Comparison of ENCODE assay signal across 9 cellular contexts in genomic region chr4:25030283-25031076, GRCh38. TPM values are rescaled to one million over a fixed set of nuclear protein-coding genes. Genes with fewer than 3 reads are reported as not detected.
A peak's percentile ranks its signal among the peaks of the same experiment; 100 is the strongest.
DNase-seq lines count a peak whose midpoint lies in the region; ATAC-seq, FAIRE-seq and TF ChIP-seq lines count a peak whose summit lies in the region.
"Had no signal": no experiment of that assay in that cellular context is flagged by ENCODE, and none has a peak within 500 bp of the region (broad histone marks: within the 10 kb centered on the region; RNA-seq: fewer than 3 reads in every experiment).

LGI2 (minus strand) TSS chr4:25030946; CDS start chr4:25030693, 253 bp downstream.

- dilution Hi-C loops in keratinocyte (cut with MboI; ENCODE audit: extremely low pct_ligation_motif_present, low sequenced_read_pairs): no loop called here

- no peak for TF ChIP-seq RAD21 in K562 (CRISPR knock-in tag; conservative IDR thresholded peaks at IDR 0.05 in 1 of 2, IDR thresholded peaks at IDR 0.05 in 1 of 2)

- FAIRE-seq in K562 (lab: Jason Lieb, UNC) (no peak), keratinocyte (lab: Jason Lieb, UNC) (no peak)
- FAIRE-seq: GM18507 had no signal

- peaks cover 62% of the 10 kb centered on the region for H3K27me3 Mint-ChIP-seq in stimulated activated memory B cell treated with anti-CD40 and anti-IgM and Interleukin-4, amounts not matched to agents 10 μg/mL and 1 μg/mL and 100 μg/mL, for 72 hours

- CTCF ChIA-PET in K562 (lab: Yijun Ruan, JAX; ENCODE audit: low intra/inter-chr PET ratio): no interaction called here

- no peak within 1 kb of the TSS for H3K27ac ChIP-seq in K562 (ENCODE audit: extremely low read depth, low read depth, low read length)
- no peak within 1 kb of the TSS for H3K27ac ChIP-seq in keratinocyte (ENCODE audit: control insufficient read depth, insufficient read depth, low read length)
- no peak within 1 kb of the TSS for H3K27ac ChIP-seq in Karpas-422 (ENCODE audit: low read length)

- H3K4me2 ChIP-seq in K562 (ENCODE audit: insufficient read depth, low read length): no peak within 1 kb of the TSS
- peak within 1 kb of the TSS; percentile 32 for H3K4me2 ChIP-seq in keratinocyte (ENCODE audit: control insufficient read depth, extremely low read depth, insufficient read depth, low read depth, low read length)
- no peak within 1 kb of the TSS for H3K4me2 ChIP-seq in Karpas-422 (ENCODE audit: low read depth, low read length, poor library complexity, severe bottlenecking)

- no peak for TF ChIP-seq POLR2A in K562 (conservative IDR thresholded peaks at IDR 0.05)
- TF ChIP-seq POLR2A in GM18505 (IDR thresholded peaks at IDR 0.05; ENCODE audit: borderline replicate concordance, extremely low read depth, insufficient read depth, insufficient read length): no peak

- no peaks in the 10 kb centered on the region for H3K36me3 ChIP-seq in K562 (ENCODE audit: control insufficient read depth, insufficient read depth, low read length)
- no peaks in the 10 kb centered on the region for H3K36me3 ChIP-seq in keratinocyte (ENCODE audit: control insufficient read depth in 2 of 2, extremely low read depth in 1 of 2, insufficient read depth in 2 of 2, low read length in 2 of 2)
- H3K36me3 ChIP-seq in Karpas-422 (ENCODE audit: insufficient read depth, low read length): no peaks in the 10 kb centered on the region

- H3K27ac Mint-ChIP-seq in stimulated activated memory B cell treated with anti-CD40 and anti-IgM and Interleukin-4, amounts not matched to agents 10 μg/mL and 1 μg/mL and 100 μg/mL, for 72 hours: no peak within 1 kb of the TSS

- TF ChIP-seq CTCF in HFF-Myc (IDR thresholded peaks at IDR 0.05; ENCODE audit: low read depth, low read length, missing control alignments) (no peak), K562 (IDR thresholded peaks at IDR 0.05 in 2 of 3, conservative IDR thresholded peaks at IDR 0.05 in 1 of 3; ENCODE audit: insufficient read depth in 2 of 3, low read depth in 1 of 3, low read length in 3 of 3) (no peak), keratinocyte (optimal IDR thresholded peaks at IDR 0.05 in 1 of 3, IDR thresholded peaks at IDR 0.05 in 1 of 3, conservative IDR thresholded peaks at IDR 0.05 in 1 of 3; ENCODE audit: extremely low read depth in 1 of 3, insufficient read depth in 2 of 3, low read length in 3 of 3) (no peak)

- WGBS in K562 (ENCODE audit: insufficient coverage, low coverage, missing lambda C conversion rate): 3% methylated on average over 6 of the region's 92 CpGs

- H3K4me1 ChIP-seq in K562 (replicated peaks in 1 of 2; ENCODE audit: control insufficient read depth in 2 of 2, insufficient read depth in 2 of 2, low read length in 2 of 2): peaks cover 0 to 5% of the 10 kb centered on the region in 2 experiments; a peak in 2 of 5 replicates
- peaks cover 3% of the 10 kb centered on the region for H3K4me1 ChIP-seq in keratinocyte (ENCODE audit: control insufficient read depth, extremely low read depth, insufficient read depth, low read length)
- H3K4me1 ChIP-seq in Karpas-422 (ENCODE audit: low read length): peaks cover 14% of the 10 kb centered on the region

- H3K9me2 ChIP-seq in Karpas-422 (replicated peaks; ENCODE audit: insufficient read depth, low read length): no peaks in the 10 kb centered on the region; the same call in 1 of the 2 replicates

- peaks cover 3% of the 10 kb centered on the region for H3K9me3 Mint-ChIP-seq in stimulated activated memory B cell treated with anti-CD40 and anti-IgM and Interleukin-4, amounts not matched to agents 10 μg/mL and 1 μg/mL and 100 μg/mL, for 72 hours

- H3K27me3 ChIP-seq in K562 (ENCODE audit: control insufficient read depth in 2 of 2, insufficient read depth in 2 of 2, low read length in 2 of 2) (peaks cover 29 to 54% of the 10 kb centered on the region in 2 experiments), keratinocyte (ENCODE audit: control insufficient read depth, extremely low read depth, insufficient read depth, low read length) (peaks cover 68% of the 10 kb centered on the region), Karpas-422 (ENCODE audit: low read length) (no peaks in the 10 kb centered on the region)

- H3K79me2 ChIP-seq in K562 (ENCODE audit: control insufficient read depth, insufficient read depth, low read length) (no peaks in the 10 kb centered on the region), keratinocyte (ENCODE audit: control insufficient read depth, insufficient read depth, low read length) (no peaks in the 10 kb centered on the region), Karpas-422 (ENCODE audit: low read length) (no peaks in the 10 kb centered on the region)

- H4K20me1 ChIP-seq in K562 (replicated peaks; ENCODE audit: control insufficient read depth, insufficient read depth, low read length) (no peaks in the 10 kb centered on the region), keratinocyte (ENCODE audit: control insufficient read depth, extremely low read depth, insufficient read depth, low read length) (no peaks in the 10 kb centered on the region), Karpas-422 (ENCODE audit: insufficient read depth, low read depth, low read length) (no peaks in the 10 kb centered on the region)

- intact Hi-C loops in K562 (cut with micrococcal nuclease): no loop called here

- H3K4me3 Mint-ChIP-seq in stimulated activated memory B cell treated with anti-CD40 and anti-IgM and Interleukin-4, amounts not matched to agents 10 μg/mL and 1 μg/mL and 100 μg/mL, for 72 hours: peak within 1 kb of the TSS; percentile 27

- POLR2A ChIA-PET in K562 (lab: Yijun Ruan, JAX): no interaction called here

- BruUV-seq in K562 (replicated peaks; lab: Mats Ljungman, UMichigan): no TSS peak

- no peak within 1 kb of the TSS for H2AFZ ChIP-seq in K562 (ENCODE audit: low read depth, low read length)
- H2AFZ ChIP-seq in keratinocyte (ENCODE audit: control insufficient read depth, low read length): no peak within 1 kb of the TSS
- H2AFZ ChIP-seq in Karpas-422 (ENCODE audit: low read length): no peak within 1 kb of the TSS

- H3K36me3 Mint-ChIP-seq in stimulated activated memory B cell treated with anti-CD40 and anti-IgM and Interleukin-4, amounts not matched to agents 10 μg/mL and 1 μg/mL and 100 μg/mL, for 72 hours: no peaks in the 10 kb centered on the region

- DNase-seq in ACHN (peak; percentile 9), HFF-Myc (ENCODE audit: extremely low read depth, low read depth) (no peak), K562 (ENCODE audit: extremely low read depth in 1 of 4, low spot score in 3 of 4) (peak in 3 of 4 experiments; percentile 18 to 30 (median 27)), keratinocyte (ENCODE audit: low read depth, low spot score) (no peak), Karpas-422 (no peak), GM19240 (ENCODE audit: insufficient read length, low spot score) (no peak)

- H3K9me1 ChIP-seq in K562 (ENCODE audit: control insufficient read depth, insufficient read depth, low read length): peaks cover 3% of the 10 kb centered on the region
- no peaks in the 10 kb centered on the region for H3K9me1 ChIP-seq in keratinocyte (ENCODE audit: control insufficient read depth, extremely low read depth, insufficient read depth, low read length)

- no peaks in the 10 kb centered on the region for H3K9me3 ChIP-seq in K562 (replicated peaks; ENCODE audit: control insufficient read depth, insufficient read depth, low read depth, low read length)
- no peaks in the 10 kb centered on the region for H3K9me3 ChIP-seq in keratinocyte (ENCODE audit: control insufficient read depth, low read depth, low read length)
- H3K9me3 ChIP-seq in Karpas-422 (ENCODE audit: low read length): no peaks in the 10 kb centered on the region

- no peak within 1 kb of the TSS for H3K9ac ChIP-seq in K562 (ENCODE audit: insufficient read depth in 1 of 2, low read depth in 2 of 2, low read length in 2 of 2)
- H3K9ac ChIP-seq in keratinocyte (ENCODE audit: control insufficient read depth, extremely low read depth, insufficient read depth, low read length): no peak within 1 kb of the TSS
- no peak within 1 kb of the TSS for H3K9ac ChIP-seq in Karpas-422 (ENCODE audit: low read length)

- no peak for ATAC-seq in K562
- ATAC-seq in stimulated activated memory B cell treated with anti-CD40 and anti-IgM and Interleukin-4, amounts not matched to agents 10 μg/mL and 1 μg/mL and 100 μg/mL, for 72 hours: no peak
- no peak for ATAC-seq in GM18505 (IDR thresholded peaks at IDR 0.05; ENCODE audit: unreplicated experiment)

- peaks cover 7% of the 10 kb centered on the region for H3K4me1 Mint-ChIP-seq in stimulated activated memory B cell treated with anti-CD40 and anti-IgM and Interleukin-4, amounts not matched to agents 10 μg/mL and 1 μg/mL and 100 μg/mL, for 72 hours

- peak within 1 kb of the TSS; percentile 19 for H3K4me3 ChIP-seq in HFF-Myc (replicated peaks; ENCODE audit: low read depth, low read length)
- H3K4me3 ChIP-seq in K562: no peak within 1 kb of the TSS
- H3K4me3 ChIP-seq in keratinocyte (ENCODE audit: control insufficient read depth in 2 of 3, extremely low read depth in 1 of 3, insufficient read depth in 2 of 3, low read depth in 1 of 3, low read length in 3 of 3): peak within 1 kb of the TSS in 1 of 3 experiments; percentile 25
- H3K4me3 ChIP-seq in Karpas-422 (ENCODE audit: low read length): no peak within 1 kb of the TSS

- no peak for TF ChIP-seq EP300 in K562 (IDR thresholded peaks at IDR 0.05; ENCODE audit: low read length)

- in situ Hi-C loops in ACHN (cut with HindIII; ENCODE audit: low pct_ligation_motif_present, low pct_unique_long_range_greater_than_20kb, low sequenced_read_pairs): no loop called here
- in situ Hi-C loops in K562 (cut with MboI): no loop called here

RNA-seq across cellular contexts. Expression of gene LGI2, which starts in this region (rescaled TPM):
- not detected in 2 replicates for total RNA-seq in K562 (2011; cell fraction: chromatin; rRNA removed; ENCODE audit: low replicate concordance)
- not detected in 2 replicates for total RNA-seq in K562 (2011; cell fraction: nucleolus; rRNA removed)
- total RNA-seq in K562 (2011; cell fraction: nucleoplasm; rRNA removed): not detected in 2 replicates
- total RNA-seq in K562 (2014; rRNA removed): not detected in 2 replicates
- not detected in 2 replicates for total RNA-seq in K562 (2014; rRNA removed; fragmentation: Illumina TruSeq; extraction: Trizol)
- total RNA-seq in K562 (2015; rRNA removed; fragmentation: Illumina TruSeq; extraction: Trizol): not detected in 2 replicates
- total RNA-seq in K562 (2021): 0.04 and 0.07 TPM in 2 replicates
- polyA plus RNA-seq in K562 (2011; rRNA removed): 0.03 TPM in 1 of 2 replicates, not detected in the other
- 0.01 TPM in 1 of 2 replicates, not detected in the other for polyA plus RNA-seq in K562 (2011; cell fraction: cytosol; rRNA removed)
- not detected in 2 replicates for polyA plus RNA-seq in K562 (2011; cell fraction: nucleus; rRNA removed)
- polyA plus RNA-seq in K562 (2012): 0.01 TPM in 1 of 2 replicates, not detected in the other
- not detected in 2 replicates for polyA plus RNA-seq in K562 (2014; fragmentation: Illumina TruSeq; extraction: Trizol)
- polyA plus RNA-seq in K562 (2014; fragmentation: Nextera tagmentation; extraction: Ambion mirVana): not detected
- polyA plus RNA-seq in K562 (2014; rRNA removed): not detected in 2 replicates
- polyA minus RNA-seq in K562 (2011; rRNA and poly(A)+ RNA removed): 0.18 TPM in 1 of 2 replicates, not detected in the other
- polyA minus RNA-seq in K562 (2011; cell fraction: cytosol; rRNA and poly(A)+ RNA removed): not detected in 2 replicates
- polyA minus RNA-seq in K562 (2011; cell fraction: nucleus; rRNA and poly(A)+ RNA removed): not detected in 2 replicates
- 0.36 to 1.2 TPM (median 0.69 TPM) in 3 replicates for polyA plus RNA-seq in keratinocyte
- polyA plus RNA-seq in keratinocyte (2011; ENCODE audit: low read depth): 0.56 TPM
- 0.40 and 0.94 TPM in 2 replicates for polyA plus RNA-seq in keratinocyte (2011; cell fraction: cytosol; rRNA removed)
- 0.55 and 0.65 TPM in 2 replicates for polyA plus RNA-seq in keratinocyte (2011; cell fraction: nucleus; rRNA removed)
- 0.22 and 1.2 TPM in 2 replicates for polyA plus RNA-seq in keratinocyte (2012; ENCODE audit: low replicate concordance)
- 0.20 to 1.5 TPM (median 0.35 TPM) in 3 replicates for polyA minus RNA-seq in keratinocyte
- polyA minus RNA-seq in keratinocyte (2011; cell fraction: cytosol; rRNA and poly(A)+ RNA removed): 0.96 TPM
- 0.21 and 1.2 TPM in 2 replicates for polyA minus RNA-seq in keratinocyte (2011; cell fraction: nucleus; rRNA and poly(A)+ RNA removed)
- not detected in 2 replicates for total RNA-seq in Karpas-422 (2014; rRNA removed; shearing (Covaris generic); ENCODE audit: low replicate concordance)

Comparison
In these comparisons a context has a peak if more than half of its experiments do, and no peak if none do; other contexts are left out.
1. Peak in DNase-seq in K562; RNA of the gene not detected or under 1 TPM.